In genomic region chr11:6333112-6333511, GRCh38 we compare ENCODE assay signal across 14 cellular contexts. TPM values are rescaled to one million over a fixed set of nuclear protein-coding genes. Genes with fewer than 3 reads are reported as not detected.
DNase-seq lines count a peak whose midpoint lies in the region; TF ChIP-seq lines count a peak whose summit lies in the region.
"Had no signal": no experiment of that assay in that cellular context is flagged by ENCODE, and none has a peak within 500 bp of the region (broad histone marks: within the 10 kb centered on the region; RNA-seq: fewer than 3 reads in every experiment).

No MANE protein-coding gene starts in this region.

- TF ChIP-seq CTCF in fibroblast of the aortic adventitia (IDR thresholded peaks at IDR 0.05; ENCODE audit: insufficient read depth, low read length) (no peak), GM10248 (IDR thresholded peaks at IDR 0.05; ENCODE audit: control extremely low read depth, extremely low read depth, low read depth, missing control alignments) (no peak)

- POLR2A ChIA-PET in GM10248 (lab: Yijun Ruan, JAX) = no interaction called here

- DNase-seq in EH (ENCODE audit: low read depth) (peak; percentile 64), NCI-H146 (lab: John Stamatoyannopoulos, UW) (peak; percentile 85), SHP77 (lab: John Stamatoyannopoulos, UW) (peak; percentile 21 to 41), fibroblast of the aortic adventitia (ENCODE audit: low read depth) (peak; percentile 64), GM10248 (ENCODE audit: extremely low spot score) (no peak), NCI-H1436 treated with DMSO at 0.1 percent for 48 hours (lab: John Stamatoyannopoulos, UW) (no peak), hypothalamus (lab: John Stamatoyannopoulos, UW) (no peak)
- DNase-seq: activated CD4-positive, alpha-beta T cell treated with anti-CD3 and anti-CD28 coated beads for 1 hour; activated naive CD8-positive, alpha-beta T cell treated with anti-CD3 and anti-CD28 coated beads, Interleukin-2, amount 50 U/mL, for 24 hours; left ventricle myocardium superior; stimulated activated CD8-positive, alpha-beta memory T cell treated with anti-CD3 and anti-CD28 coated beads, Interleukin-4, amount 100 ng/mL, for 48 hours; T1000 had no signal

- CTCF ChIA-PET in GM10248 (lab: Yijun Ruan, JAX) = interaction anchor here (1.1 to 11.8 kb wide), 4 partner anchors 9 to 82 kb away, joined by 3 to 84 read pairs (median 4); no protein-coding TSS in a partner anchor

- H3K4me3 ChIP-seq in fibroblast of the aortic adventitia (ENCODE audit: low read depth, low read length) = no peak overlapping the region
- H3K4me3 ChIP-seq: BLaER1 had no signal

RNA-seq across cellular contexts. Expression of gene CAVIN3, which starts 12.8 kb away (rescaled TPM):
- 323 and 888 TPM in 2 replicates for total RNA-seq in fibroblast of the aortic adventitia (ENCODE audit: low replicate concordance)
- total RNA-seq: OCI-LY7 had no signal

RNA-seq across cellular contexts. Expression of gene SMPD1, which starts 57.2 kb away (rescaled TPM):
- 44.8 and 63.9 TPM in 2 replicates for total RNA-seq in fibroblast of the aortic adventitia (ENCODE audit: low replicate concordance)

Comparison
In these comparisons a context has a peak if more than half of its experiments do, and no peak if none do; other contexts are left out.
1. DNase-seq: peak in EH (single experiment), NCI-H146 (single experiment), SHP77 (2 of 2) and fibroblast of the aortic adventitia (single experiment); none in GM10248 (single experiment), NCI-H1436 treated with DMSO at 0.1 percent for 48 hours (single experiment) and hypothalamus (0 of 51).